Comparison of ENCODE assay signal across 20 cellular contexts in the genomic region with DNA sequence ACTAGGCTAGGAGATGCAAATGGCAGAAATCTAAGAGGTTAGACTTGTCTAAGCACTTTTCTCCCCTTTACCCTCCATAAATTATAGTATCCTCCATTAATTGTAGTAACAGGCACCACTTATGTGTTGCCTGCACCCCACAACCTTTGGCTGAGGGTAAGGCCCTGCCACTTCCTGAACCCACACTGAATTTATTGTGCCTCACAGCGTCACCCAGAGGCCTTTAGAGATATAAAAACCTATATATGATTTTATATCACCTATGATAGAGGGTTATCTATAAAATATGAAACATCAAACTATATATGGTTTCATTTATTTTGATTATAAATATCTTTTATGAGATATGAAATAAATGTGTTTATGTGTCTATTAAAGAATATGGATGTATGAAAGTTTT. TPM values are rescaled to one million over a fixed set of nuclear protein-coding genes. Genes with fewer than 3 reads are reported as not detected.
A peak's percentile ranks its signal among the peaks of the same experiment; 100 is the strongest.
DNase-seq lines count a peak whose midpoint lies in the region; ATAC-seq and TF ChIP-seq lines count a peak whose summit lies in the region.
"Had no signal": no experiment of that assay in that cellular context is flagged by ENCODE, and none has a peak within 500 bp of the region (broad histone marks: within the 10 kb centered on the region; RNA-seq: fewer than 3 reads in every experiment).

No MANE protein-coding gene starts in this region.

- intact Hi-C loops in OCI-LY7 (cut with micrococcal nuclease; ENCODE audit: unreplicated experiment) (no loop called here), right lobe of liver (cut with DNase I) (no loop called here)

- BruUV-seq in OCI-LY7 (replicated peaks; lab: Mats Ljungman, UMichigan), result no TSS peak

- POLR2A ChIA-PET in SK-N-SH (lab: Yijun Ruan, JAX), result no interaction called here
- POLR2A ChIA-PET in OCI-LY7 (lab: Charles Lee), result no interaction called here
- POLR2A ChIA-PET in activated CD4-positive, alpha-beta memory T cell treated with anti-CD3 and anti-CD28 coated beads, Interleukin-2, amount 10 ng/mL, durations not matched to agents 7 days and 5 days (lab: Charles Lee), result no interaction called here

- H3F3A ChIP-seq in SK-N-SH (replicated peaks; ENCODE audit: insufficient read depth), result no peaks in the 10 kb centered on the region

- ATAC-seq in SK-N-SH treated with all-trans-retinoic acid at 6 μM for 48 hours (no peak), right lobe of liver (peak in 3 of 4 donors; percentile 26 to 36 (median 34)), HG02981 (IDR thresholded peaks at IDR 0.05; ENCODE audit: unreplicated experiment) (no peak)
- ATAC-seq: Right ventricle myocardium inferior had no signal

- no peaks in the 10 kb centered on the region for H3K9me3 Mint-ChIP-seq in activated CD4-positive, alpha-beta memory T cell treated with anti-CD3 and anti-CD28 coated beads, Interleukin-2, amount 10 ng/mL, durations not matched to agents 7 days and 5 days
- H3K9me3 Mint-ChIP-seq: CD4-positive, alpha-beta T cell had no signal

- H3K9me3 ChIP-seq in SK-N-SH (no peaks in the 10 kb centered on the region), OCI-LY7 (ENCODE audit: low read length) (no peaks in the 10 kb centered on the region), right lobe of liver (no peaks in the 10 kb centered on the region)
- H3K9me3 ChIP-seq: Peyer's patch had no signal

- TF ChIP-seq CTCF in SK-N-SH (IDR thresholded peaks at IDR 0.05), result peak; percentile 8; the same call in 1 of the 2 replicates
- TF ChIP-seq CTCF in OCI-LY7 (conservative IDR thresholded peaks at IDR 0.05; ENCODE audit: low read length), result peak; percentile 56; the same call in 1 of the 2 replicates
- peak in 3 of 4 donors; percentile 9 to 22 (median 18) for TF ChIP-seq CTCF in right lobe of liver (IDR thresholded peaks at IDR 0.05)

- H3K36me3 ChIP-seq in SK-N-SH (replicated peaks in 1 of 2; ENCODE audit: control insufficient read depth in 1 of 2, insufficient read depth in 2 of 2, low read length in 1 of 2) (no peaks in the 10 kb centered on the region), OCI-LY7 (ENCODE audit: insufficient read depth, low read length) (no peaks in the 10 kb centered on the region), right lobe of liver (no peaks in the 10 kb centered on the region)
- H3K36me3 ChIP-seq: Peyer's patch had no signal

- H3K4me1 ChIP-seq in SK-N-SH (ENCODE audit: control insufficient read depth in 1 of 2, insufficient read depth in 2 of 2, low read depth in 1 of 2, low read length in 1 of 2) (no peaks in the 10 kb centered on the region), OCI-LY7 (ENCODE audit: insufficient read depth, low read length, poor library complexity, severe bottlenecking) (no peaks in the 10 kb centered on the region), right lobe of liver (peaks cover 0 to 50% (median 12%) of the 10 kb centered on the region in 4 donors)
- H3K4me1 ChIP-seq: Peyer's patch had no signal

- H3K27ac Mint-ChIP-seq in activated CD4-positive, alpha-beta memory T cell treated with anti-CD3 and anti-CD28 coated beads, Interleukin-2, amount 10 ng/mL, durations not matched to agents 7 days and 5 days, result no peak overlapping the region
- H3K27ac Mint-ChIP-seq: CD4-positive, alpha-beta T cell had no signal

- H3K27me3 Mint-ChIP-seq in activated CD4-positive, alpha-beta memory T cell treated with anti-CD3 and anti-CD28 coated beads, Interleukin-2, amount 10 ng/mL, durations not matched to agents 7 days and 5 days, result peaks cover 36% of the 10 kb centered on the region

- CTCF ChIA-PET in SK-N-SH (lab: Yijun Ruan, JAX) (no interaction called here), OCI-LY7 (lab: Charles Lee; ENCODE audit: unreplicated experiment) (no interaction called here)
- CTCF ChIA-PET in activated CD4-positive, alpha-beta memory T cell treated with anti-CD3 and anti-CD28 coated beads, Interleukin-2, amount 10 ng/mL, durations not matched to agents 7 days and 5 days (lab: Charles Lee), result no interaction called here

- H3K4me3 Mint-ChIP-seq in activated CD4-positive, alpha-beta memory T cell treated with anti-CD3 and anti-CD28 coated beads, Interleukin-2, amount 10 ng/mL, durations not matched to agents 7 days and 5 days, result no peak overlapping the region
- H3K4me3 Mint-ChIP-seq: CD4-positive, alpha-beta T cell had no signal

- no peaks in the 10 kb centered on the region for H3K27me3 ChIP-seq in SK-N-SH (ENCODE audit: insufficient read depth)
- H3K27me3 ChIP-seq in right lobe of liver, result no peaks in the 10 kb centered on the region
- H3K27me3 ChIP-seq: Peyer's patch had no signal

- H4K20me1 ChIP-seq in SK-N-SH (ENCODE audit: insufficient read depth) (no peaks in the 10 kb centered on the region), OCI-LY7 (ENCODE audit: insufficient read depth, low read length) (no peaks in the 10 kb centered on the region)

- TF ChIP-seq EP300 in SK-N-SH (IDR thresholded peaks at IDR 0.05; ENCODE audit: borderline replicate concordance in 1 of 2, low read depth in 1 of 2, low read length in 1 of 2), result no peak

- H3K4me3 ChIP-seq in SK-N-SH (ENCODE audit: low read depth in 2 of 2, low read length in 1 of 2) (no peak overlapping the region), OCI-LY7 (ENCODE audit: low read depth, low read length, poor library complexity, severe bottlenecking) (no peak overlapping the region), right lobe of liver (peak overlapping the region; percentile 22 to 66 (median 46))
- H3K4me3 ChIP-seq: GM23248, Peyer's patch had no signal

- no peak overlapping the region for H3K9ac ChIP-seq in SK-N-SH
- H3K9ac ChIP-seq: GM23248 had no signal

- peak; percentile 15 for TF ChIP-seq POLR2A in right lobe of liver (IDR thresholded peaks at IDR 0.05)

- H2AFZ ChIP-seq in SK-N-SH (ENCODE audit: low read depth) (no peak overlapping the region), OCI-LY7 (ENCODE audit: low read length) (no peak overlapping the region)
- H2AFZ ChIP-seq: GM23248 had no signal

- H3K36me3 Mint-ChIP-seq in activated CD4-positive, alpha-beta memory T cell treated with anti-CD3 and anti-CD28 coated beads, Interleukin-2, amount 10 ng/mL, durations not matched to agents 7 days and 5 days (ENCODE audit: low read depth), result no peaks in the 10 kb centered on the region

- H3K9me2 ChIP-seq in SK-N-SH (no peaks in the 10 kb centered on the region), OCI-LY7 (ENCODE audit: insufficient read depth, low read length) (no peaks in the 10 kb centered on the region)

- no peak overlapping the region for H3K27ac ChIP-seq in SK-N-SH (ENCODE audit: low read depth in 2 of 2, low read length in 1 of 2)
- H3K27ac ChIP-seq in OCI-LY7 (ENCODE audit: low read depth, low read length, poor library complexity, severe bottlenecking), result no peak overlapping the region
- peak overlapping the region; percentile 6 to 70 (median 26) for H3K27ac ChIP-seq in right lobe of liver
- H3K27ac ChIP-seq: GM23248, Peyer's patch had no signal

- H3K79me2 ChIP-seq in SK-N-SH (ENCODE audit: insufficient read depth) (no peaks in the 10 kb centered on the region), OCI-LY7 (ENCODE audit: insufficient read depth, low read depth, low read length) (no peaks in the 10 kb centered on the region)

- DNase-seq in SK-N-SH (no peak), OCI-LY7 (ENCODE audit: low spot score) (peak; percentile 13), right lobe of liver (no peak)
- DNase-seq in activated CD4-positive, alpha-beta memory T cell treated with anti-CD3 and anti-CD28 coated beads, Interleukin-2, amount 10 ng/mL, durations not matched to agents 7 days and 5 days, result no peak
- DNase-seq: 8988T; CD4-positive, alpha-beta T cell; DMS153; GM23248; HCEC 1CT; MM.1S; NCI-H1092 treated with DMSO at 0.1 percent for 48 hours; NCI-H146; NCI-H2029 treated with DMSO at 0.1 percent for 48 hours; Peyer's patch had no signal

- no peak overlapping the region for H3K4me2 ChIP-seq in SK-N-SH
- no peak overlapping the region for H3K4me2 ChIP-seq in OCI-LY7 (ENCODE audit: low read length)

- H3K4me1 Mint-ChIP-seq in activated CD4-positive, alpha-beta memory T cell treated with anti-CD3 and anti-CD28 coated beads, Interleukin-2, amount 10 ng/mL, durations not matched to agents 7 days and 5 days, result no peaks in the 10 kb centered on the region

- TF ChIP-seq RAD21 in SK-N-SH (IDR thresholded peaks at IDR 0.05; ENCODE audit: low read length), result no peak

- 4% methylated on average over 1 of the region's 1 CpG for WGBS in SK-N-SH (ENCODE audit: low lambda C conversion rate)
- 14% methylated on average over 1 of the region's 1 CpG for WGBS in right lobe of liver (ENCODE audit: insufficient coverage, low coverage, low lambda C conversion rate, missing lambda C conversion rate)

RNA-seq across cellular contexts. Expression of a gene that starts 2.6 kb away (rescaled TPM):
- polyA plus RNA-seq in SK-N-SH (2012; rRNA removed), result not detected in 2 replicates
- polyA plus RNA-seq in SK-N-SH (2012; cell fraction: cytosol; rRNA removed), result not detected in 2 replicates
- not detected in 2 replicates for polyA plus RNA-seq in SK-N-SH (2012; cell fraction: nucleus; rRNA removed)
- not detected in 2 replicates for total RNA-seq in OCI-LY7 (2014; rRNA removed; shearing (Covaris generic))
- total RNA-seq in OCI-LY7 (2022) (not detected in 2 replicates), right lobe of liver (100 to 1,000 TPM in 4 of 6 experiments, 10 to 100 TPM in 2; 91.6 to 365 (median 108) TPM)
- total RNA-seq in activated CD4-positive, alpha-beta memory T cell treated with anti-CD3 and anti-CD28 coated beads, Interleukin-2, amount 10 ng/mL, durations not matched to agents 7 days and 5 days, result not detected
- total RNA-seq: CD4-positive, alpha-beta T cell; GM23248; LHCN-M2; Right ventricle myocardium inferior; SK-MEL-5 had no signal
- polyA plus RNA-seq: BJ, GM23248 had no signal

RNA-seq across cellular contexts. Expression of a gene that starts 7.4 kb away (rescaled TPM):
- not detected in 2 replicates for polyA plus RNA-seq in SK-N-SH (2012; rRNA removed)
- polyA plus RNA-seq in SK-N-SH (2012; cell fraction: cytosol; rRNA removed), result not detected in 2 replicates
- polyA plus RNA-seq in SK-N-SH (2012; cell fraction: nucleus; rRNA removed), result not detected in 2 replicates
- not detected in 2 replicates for total RNA-seq in OCI-LY7 (2014; rRNA removed; shearing (Covaris generic))
- total RNA-seq in OCI-LY7 (2022) (not detected in 2 replicates), right lobe of liver (1 to 10 TPM; 1.3 to 6.9 (median 4.6) TPM)
- total RNA-seq in activated CD4-positive, alpha-beta memory T cell treated with anti-CD3 and anti-CD28 coated beads, Interleukin-2, amount 10 ng/mL, durations not matched to agents 7 days and 5 days, result not detected
- total RNA-seq: CD4-positive, alpha-beta T cell; GM23248; LHCN-M2; Right ventricle myocardium inferior; SK-MEL-5 had no signal
- polyA plus RNA-seq: BJ, GM23248 had no signal

RNA-seq across cellular contexts. Expression of a gene that starts 18.4 kb away (rescaled TPM):
- polyA plus RNA-seq in SK-N-SH (2012; rRNA removed), result not detected in 2 replicates
- polyA plus RNA-seq in SK-N-SH (2012; cell fraction: cytosol; rRNA removed), result not detected in 2 replicates
- not detected in 2 replicates for polyA plus RNA-seq in SK-N-SH (2012; cell fraction: nucleus; rRNA removed)
- total RNA-seq in OCI-LY7 (2014; rRNA removed; shearing (Covaris generic)), result not detected in 2 replicates
- not detected in 2 replicates for total RNA-seq in OCI-LY7 (2022)
- 100 to 1,000 TPM in 4 of 6 experiments, 10 to 100 TPM in 2; 79.4 to 315 (median 139) TPM for total RNA-seq in right lobe of liver
- not detected for total RNA-seq in activated CD4-positive, alpha-beta memory T cell treated with anti-CD3 and anti-CD28 coated beads, Interleukin-2, amount 10 ng/mL, durations not matched to agents 7 days and 5 days
- total RNA-seq: CD4-positive, alpha-beta T cell; GM23248; LHCN-M2; Right ventricle myocardium inferior; SK-MEL-5 had no signal
- polyA plus RNA-seq: BJ, GM23248 had no signal

RNA-seq across cellular contexts. Expression of a gene that starts 38.1 kb away (rescaled TPM):
- polyA plus RNA-seq in SK-N-SH (2012; rRNA removed), result not detected in 2 replicates
- not detected in 2 replicates for polyA plus RNA-seq in SK-N-SH (2012; cell fraction: cytosol; rRNA removed)
- not detected in 2 replicates for polyA plus RNA-seq in SK-N-SH (2012; cell fraction: nucleus; rRNA removed)
- not detected in 2 replicates for total RNA-seq in OCI-LY7 (2014; rRNA removed; shearing (Covaris generic))
- total RNA-seq in OCI-LY7 (2022) (not detected in 2 replicates), right lobe of liver (under 1 TPM in 1 of 6 experiments, not detected in 5; 0.11 TPM)
- not detected for total RNA-seq in activated CD4-positive, alpha-beta memory T cell treated with anti-CD3 and anti-CD28 coated beads, Interleukin-2, amount 10 ng/mL, durations not matched to agents 7 days and 5 days
- total RNA-seq: CD4-positive, alpha-beta T cell; GM23248; LHCN-M2; Right ventricle myocardium inferior; SK-MEL-5 had no signal
- polyA plus RNA-seq: BJ, GM23248 had no signal

RNA-seq across cellular contexts. Expression of a gene that starts 38.4 kb away (rescaled TPM):
- polyA plus RNA-seq in SK-N-SH (2012; rRNA removed), result not detected in 2 replicates
- polyA plus RNA-seq in SK-N-SH (2012; cell fraction: cytosol; rRNA removed), result not detected in 2 replicates
- polyA plus RNA-seq in SK-N-SH (2012; cell fraction: nucleus; rRNA removed), result not detected in 2 replicates
- total RNA-seq in OCI-LY7 (2014; rRNA removed; shearing (Covaris generic)), result not detected in 2 replicates
- not detected in 2 replicates for total RNA-seq in OCI-LY7 (2022)
- total RNA-seq in right lobe of liver, result 10 to 100 TPM in 1 of 6 experiments, 1 to 10 TPM in 5; 1.3 to 10.0 (median 3.8) TPM
- not detected for total RNA-seq in activated CD4-positive, alpha-beta memory T cell treated with anti-CD3 and anti-CD28 coated beads, Interleukin-2, amount 10 ng/mL, durations not matched to agents 7 days and 5 days
- total RNA-seq: CD4-positive, alpha-beta T cell; GM23248; LHCN-M2; Right ventricle myocardium inferior; SK-MEL-5 had no signal
- polyA plus RNA-seq: BJ, GM23248 had no signal

Comparison
In these comparisons a context has a peak if more than half of its experiments do, and no peak if none do; other contexts are left out.
1. H3K27ac ChIP-seq: peak in right lobe of liver (3 of 3); none in SK-N-SH (0 of 2) and OCI-LY7 (single experiment).
2. H3K4me3 ChIP-seq: peak in right lobe of liver (3 of 3); none in SK-N-SH (0 of 2) and OCI-LY7 (single experiment).
3. ATAC-seq: peak in right lobe of liver (3 of 4); none in SK-N-SH treated with all-trans-retinoic acid at 6 μM for 48 hours (single experiment) and HG02981 (single experiment).
4. RNA of a gene that starts 2.6 kb away (total RNA-seq): 91.6 to 365 TPM in right lobe of liver; not detected in OCI-LY7 and not detected in activated CD4-positive, alpha-beta memory T cell treated with anti-CD3 and anti-CD28 coated beads, Interleukin-2, amount 10 ng/mL, durations not matched to agents 7 days and 5 days; every median in the first group is over 10 times any median in the second.
5. RNA of a gene that starts 18.4 kb away (total RNA-seq): 79.4 to 315 TPM in right lobe of liver; not detected in OCI-LY7 and not detected in activated CD4-positive, alpha-beta memory T cell treated with anti-CD3 and anti-CD28 coated beads, Interleukin-2, amount 10 ng/mL, durations not matched to agents 7 days and 5 days; every median in the first group is over 10 times any median in the second.
6. Peak in every context shown above with its lines, with median percentiles within 50 percentile points of each other: CTCF ChIP-seq.